ENCODE assay signal across 1 cellular context in the genomic region with DNA sequence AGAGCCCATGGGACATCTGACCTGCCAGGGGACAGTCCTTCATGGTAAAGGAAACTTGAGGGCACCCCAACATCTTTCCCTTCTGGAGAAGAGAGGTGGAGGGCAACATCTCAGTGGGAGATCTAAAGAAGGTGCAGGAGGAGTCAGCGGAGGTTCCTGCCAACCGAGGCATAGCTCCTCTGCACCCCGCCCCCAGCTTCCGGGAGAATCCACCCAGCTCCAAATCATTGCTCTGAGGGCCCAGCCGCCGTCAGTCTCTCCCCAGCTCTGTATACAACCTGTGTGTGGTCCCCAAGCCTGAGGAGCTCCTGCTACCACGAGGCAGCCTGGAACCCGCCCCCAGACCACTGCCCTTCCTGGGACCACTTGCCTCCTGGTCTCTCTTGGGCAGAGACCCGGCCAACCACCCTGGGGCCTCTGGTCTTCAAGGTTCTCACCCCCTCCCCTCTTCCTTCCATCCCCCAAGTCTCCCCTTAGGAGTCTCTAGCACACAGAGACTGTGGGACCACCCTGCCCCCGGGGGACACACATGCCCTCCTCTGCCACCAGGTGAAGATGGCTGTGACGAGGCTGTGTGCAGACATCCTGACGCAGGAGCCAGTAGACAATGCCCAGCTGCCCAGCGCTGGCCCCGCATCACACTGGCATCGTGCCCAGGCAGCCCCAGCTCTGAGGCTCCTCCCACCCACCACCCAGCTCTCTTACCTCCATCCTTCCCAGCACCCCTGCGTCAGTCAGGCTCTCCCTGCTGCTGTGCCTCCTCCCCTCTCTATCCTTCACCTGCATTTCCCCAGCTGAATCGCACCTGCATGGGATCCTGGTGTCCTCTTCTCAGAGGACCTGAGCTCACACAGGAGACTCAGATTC.
TF ChIP-seq lines count a peak whose summit lies in the region.

No MANE protein-coding gene starts in this region.

TF ChIP-seq in GM12878, 131 proteins besides CTCF, POLR2A, EP300 and RAD21:
- no peak for TF ChIP-seq IKZF1 (conservative IDR thresholded peaks at IDR 0.05)
- no peak for TF ChIP-seq PML (IDR thresholded peaks at IDR 0.05; ENCODE audit: low read length)
- TF ChIP-seq TBL1XR1 (IDR thresholded peaks at IDR 0.05; ENCODE audit: low read depth, low read length) = no peak
- TF ChIP-seq EGR1 (IDR thresholded peaks at IDR 0.05; ENCODE audit: borderline replicate concordance in 1 of 2, low read depth in 2 of 2, low read length in 2 of 2) = no peak
- TF ChIP-seq YY1 (IDR thresholded peaks at IDR 0.05; ENCODE audit: low read depth, low read length) = no peak
- no peak for TF ChIP-seq RBBP5 (conservative IDR thresholded peaks at IDR 0.05)
- TF ChIP-seq ZNF217 (IDR thresholded peaks at IDR 0.05) = no peak
- TF ChIP-seq, protein P1, sequence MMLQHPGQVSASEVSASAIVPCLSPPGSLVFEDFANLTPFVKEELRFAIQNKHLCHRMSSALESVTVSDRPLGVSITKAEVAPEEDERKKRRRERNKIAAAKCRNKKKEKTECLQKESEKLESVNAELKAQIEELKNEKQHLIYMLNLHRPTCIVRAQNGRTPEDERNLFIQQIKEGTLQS (IDR thresholded peaks at IDR 0.05; ENCODE audit: borderline replicate concordance, extremely low read depth, low read depth, low read length) = no peak
- TF ChIP-seq POU2F2 (IDR thresholded peaks at IDR 0.05; ENCODE audit: borderline replicate concordance, low read depth, low read length) = no peak
- no peak for TF ChIP-seq NKRF (conservative IDR thresholded peaks at IDR 0.05)
- TF ChIP-seq CEBPB (IDR thresholded peaks at IDR 0.05; ENCODE audit: borderline replicate concordance in 1 of 2, low read depth in 2 of 2, low read length in 2 of 2) = no peak
- TF ChIP-seq GATAD2B (conservative IDR thresholded peaks at IDR 0.05; ENCODE audit: low read depth) = no peak
- no peak for TF ChIP-seq HCFC1 (IDR thresholded peaks at IDR 0.05; ENCODE audit: low read length)
- no peak for TF ChIP-seq ZBTB40 (IDR thresholded peaks at IDR 0.05; ENCODE audit: borderline replicate concordance)
- TF ChIP-seq ESRRA (IDR thresholded peaks at IDR 0.05; ENCODE audit: low read length) = no peak
- no peak for TF ChIP-seq RB1 (IDR thresholded peaks at IDR 0.05; ENCODE audit: borderline replicate concordance)
- no peak for TF ChIP-seq E4F1 (IDR thresholded peaks at IDR 0.05; ENCODE audit: borderline replicate concordance, partially characterized antibody)
- no peak for TF ChIP-seq PAX5 (IDR thresholded peaks at IDR 0.05; ENCODE audit: borderline replicate concordance, low read depth, low read length)
- TF ChIP-seq BMI1 (IDR thresholded peaks at IDR 0.05; ENCODE audit: borderline replicate concordance) = no peak
